1 cellular context compared by ENCODE assay signal in the genomic region with DNA sequence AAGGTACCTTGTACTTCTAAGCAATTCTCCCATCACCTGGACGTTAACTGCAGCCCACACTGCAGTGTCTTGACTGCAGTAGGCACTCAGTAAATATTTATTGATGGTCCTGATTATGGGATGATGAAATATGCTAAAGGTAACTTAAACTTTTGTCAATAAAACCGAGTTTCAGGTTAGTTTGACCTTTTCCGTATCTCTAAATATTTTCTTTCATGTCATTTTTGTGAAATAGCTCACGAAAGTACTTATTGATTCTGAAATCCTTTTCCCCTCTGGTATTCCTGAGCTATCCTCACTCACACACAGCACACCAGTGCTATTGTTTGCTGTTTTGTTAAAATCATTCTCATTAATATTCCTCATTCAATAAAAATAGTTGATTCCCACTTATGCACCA.
A peak's percentile ranks its signal among the peaks of the same experiment; 100 is the strongest.
TF ChIP-seq lines count a peak whose summit lies in the region.

No MANE protein-coding gene starts in this region.

TF ChIP-seq in HepG2, 621 proteins besides CTCF, POLR2A, EP300 and RAD21 (continued from another document and continues in another):
- TF ChIP-seq USF2 (IDR thresholded peaks at IDR 0.05; ENCODE audit: low read depth, low read length) (no peak), USF2 (CRISPR knock-in tag; IDR thresholded peaks at IDR 0.05; ENCODE audit: borderline replicate concordance) (no peak), NR2F1 (CRISPR knock-in tag; IDR thresholded peaks at IDR 0.05) (peak; percentile 37 to 84; a peak in 3 of 4 replicates), FOXK2 (IDR thresholded peaks at IDR 0.05) (no peak), ZNF773 (CRISPR knock-in tag; IDR thresholded peaks at IDR 0.05; ENCODE audit: borderline replicate concordance) (no peak), RCOR2 (CRISPR knock-in tag; IDR thresholded peaks at IDR 0.05) (peak; percentile 94), ZFAT (CRISPR knock-in tag; conservative IDR thresholded peaks at IDR 0.05) (no peak), HNRNPLL (IDR thresholded peaks at IDR 0.05; ENCODE audit: low read depth, low read length, poor library complexity, severe bottlenecking) (no peak), CENPT (CRISPR knock-in tag; IDR thresholded peaks at IDR 0.05; ENCODE audit: low read depth) (no peak), ARID2 (CRISPR knock-in tag; IDR thresholded peaks at IDR 0.05; ENCODE audit: borderline replicate concordance) (peak; percentile 89; the same call in 1 of the 2 replicates), TBX2 (CRISPR knock-in tag; IDR thresholded peaks at IDR 0.05; ENCODE audit: borderline replicate concordance) (peak; percentile 81), SOX5 (CRISPR knock-in tag; IDR thresholded peaks at IDR 0.05; ENCODE audit: borderline replicate concordance) (peak; percentile 93), ZBTB37 (CRISPR knock-in tag; IDR thresholded peaks at IDR 0.05) (no peak), MEF2D (CRISPR knock-in tag; IDR thresholded peaks at IDR 0.05) (peak; percentile 52; the same call in 1 of the 2 replicates), ZNF746 (CRISPR knock-in tag; IDR thresholded peaks at IDR 0.05) (no peak), ZNF891 (CRISPR knock-in tag; IDR thresholded peaks at IDR 0.05) (no peak), ZNF446 (CRISPR knock-in tag; IDR thresholded peaks at IDR 0.05) (no peak), MYC (CRISPR knock-in tag; IDR thresholded peaks at IDR 0.05; ENCODE audit: borderline replicate concordance) (no peak), ZNF550 (CRISPR knock-in tag; IDR thresholded peaks at IDR 0.05; ENCODE audit: borderline replicate concordance) (no peak), RBAK (CRISPR knock-in tag; IDR thresholded peaks at IDR 0.05) (no peak), MIXL1 (CRISPR knock-in tag; IDR thresholded peaks at IDR 0.05) (peak; percentile 99), NFIC (IDR thresholded peaks at IDR 0.05; ENCODE audit: low read length) (peak; percentile 92), ZNF501 (CRISPR knock-in tag; IDR thresholded peaks at IDR 0.05) (no peak), NR1H2 (CRISPR knock-in tag; IDR thresholded peaks at IDR 0.05; ENCODE audit: borderline replicate concordance, low read depth) (no peak), KDM1A (CRISPR knock-in tag; IDR thresholded peaks at IDR 0.05) (0 out of 2 replicates have a peak, but pooled peaks have one; percentile 45), ZFP37 (CRISPR knock-in tag; IDR thresholded peaks at IDR 0.05; ENCODE audit: borderline replicate concordance) (no peak), ZNF670 (CRISPR knock-in tag; IDR thresholded peaks at IDR 0.05; ENCODE audit: borderline replicate concordance) (no peak), AKAP8 (CRISPR knock-in tag; IDR thresholded peaks at IDR 0.05) (no peak), ZNF879 (CRISPR knock-in tag; IDR thresholded peaks at IDR 0.05) (no peak), PRDM4 (CRISPR knock-in tag; IDR thresholded peaks at IDR 0.05; ENCODE audit: borderline replicate concordance) (no peak), ZNF362 (CRISPR knock-in tag; IDR thresholded peaks at IDR 0.05; ENCODE audit: borderline replicate concordance) (no peak), ZNF552 (CRISPR knock-in tag; IDR thresholded peaks at IDR 0.05; ENCODE audit: borderline replicate concordance) (no peak), NBN (conservative IDR thresholded peaks at IDR 0.05) (no peak), SRSF9 (IDR thresholded peaks at IDR 0.05; ENCODE audit: borderline replicate concordance, insufficient read depth, low read depth, low read length, poor library complexity, severe bottlenecking) (no peak), KDM2A (CRISPR knock-in tag; IDR thresholded peaks at IDR 0.05; ENCODE audit: borderline replicate concordance, low read depth) (no peak), SPEN (CRISPR knock-in tag; IDR thresholded peaks at IDR 0.05; ENCODE audit: low read depth) (no peak), KLF13 (CRISPR knock-in tag; IDR thresholded peaks at IDR 0.05) (no peak), CCAR2 (optimal IDR thresholded peaks at IDR 0.05; ENCODE audit: low read depth, low read length) (no peak), CSRNP1 (CRISPR knock-in tag; IDR thresholded peaks at IDR 0.05) (peak; percentile 51; the same call in 1 of the 2 replicates), ATF3 (CRISPR knock-in tag; IDR thresholded peaks at IDR 0.05) (peak; percentile 91), ZNF569 (CRISPR knock-in tag; IDR thresholded peaks at IDR 0.05; ENCODE audit: borderline replicate concordance) (no peak)
- TF ChIP-seq, protein P1, sequence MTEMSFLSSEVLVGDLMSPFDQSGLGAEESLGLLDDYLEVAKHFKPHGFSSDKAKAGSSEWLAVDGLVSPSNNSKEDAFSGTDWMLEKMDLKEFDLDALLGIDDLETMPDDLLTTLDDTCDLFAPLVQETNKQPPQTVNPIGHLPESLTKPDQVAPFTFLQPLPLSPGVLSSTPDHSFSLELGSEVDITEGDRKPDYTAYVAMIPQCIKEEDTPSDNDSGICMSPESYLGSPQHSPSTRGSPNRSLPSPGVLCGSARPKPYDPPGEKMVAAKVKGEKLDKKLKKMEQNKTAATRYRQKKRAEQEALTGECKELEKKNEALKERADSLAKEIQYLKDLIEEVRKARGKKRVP (CRISPR knock-in tag; IDR thresholded peaks at IDR 0.05): peak in 1 of 2 experiments; percentile 96; a peak in 3 of 4 replicates
- TF ChIP-seq, protein P2, sequence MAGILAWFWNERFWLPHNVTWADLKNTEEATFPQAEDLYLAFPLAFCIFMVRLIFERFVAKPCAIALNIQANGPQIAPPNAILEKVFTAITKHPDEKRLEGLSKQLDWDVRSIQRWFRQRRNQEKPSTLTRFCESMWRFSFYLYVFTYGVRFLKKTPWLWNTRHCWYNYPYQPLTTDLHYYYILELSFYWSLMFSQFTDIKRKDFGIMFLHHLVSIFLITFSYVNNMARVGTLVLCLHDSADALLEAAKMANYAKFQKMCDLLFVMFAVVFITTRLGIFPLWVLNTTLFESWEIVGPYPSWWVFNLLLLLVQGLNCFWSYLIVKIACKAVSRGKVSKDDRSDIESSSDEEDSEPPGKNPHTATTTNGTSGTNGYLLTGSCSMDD (CRISPR knock-in tag; IDR thresholded peaks at IDR 0.05): no peak
- TF ChIP-seq, protein P3, sequence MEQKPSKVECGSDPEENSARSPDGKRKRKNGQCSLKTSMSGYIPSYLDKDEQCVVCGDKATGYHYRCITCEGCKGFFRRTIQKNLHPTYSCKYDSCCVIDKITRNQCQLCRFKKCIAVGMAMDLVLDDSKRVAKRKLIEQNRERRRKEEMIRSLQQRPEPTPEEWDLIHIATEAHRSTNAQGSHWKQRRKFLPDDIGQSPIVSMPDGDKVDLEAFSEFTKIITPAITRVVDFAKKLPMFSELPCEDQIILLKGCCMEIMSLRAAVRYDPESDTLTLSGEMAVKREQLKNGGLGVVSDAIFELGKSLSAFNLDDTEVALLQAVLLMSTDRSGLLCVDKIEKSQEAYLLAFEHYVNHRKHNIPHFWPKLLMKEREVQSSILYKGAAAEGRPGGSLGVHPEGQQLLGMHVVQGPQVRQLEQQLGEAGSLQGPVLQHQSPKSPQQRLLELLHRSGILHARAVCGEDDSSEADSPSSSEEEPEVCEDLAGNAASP (CRISPR knock-in tag; IDR thresholded peaks at IDR 0.05; ENCODE audit: borderline replicate concordance): peak; percentile 96
- TF ChIP-seq, protein P4, sequence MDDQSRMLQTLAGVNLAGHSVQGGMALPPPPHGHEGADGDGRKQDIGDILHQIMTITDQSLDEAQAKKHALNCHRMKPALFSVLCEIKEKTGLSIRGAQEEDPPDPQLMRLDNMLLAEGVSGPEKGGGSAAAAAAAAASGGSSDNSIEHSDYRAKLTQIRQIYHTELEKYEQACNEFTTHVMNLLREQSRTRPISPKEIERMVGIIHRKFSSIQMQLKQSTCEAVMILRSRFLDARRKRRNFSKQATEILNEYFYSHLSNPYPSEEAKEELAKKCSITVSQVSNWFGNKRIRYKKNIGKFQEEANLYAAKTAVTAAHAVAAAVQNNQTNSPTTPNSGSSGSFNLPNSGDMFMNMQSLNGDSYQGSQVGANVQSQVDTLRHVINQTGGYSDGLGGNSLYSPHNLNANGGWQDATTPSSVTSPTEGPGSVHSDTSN (CRISPR knock-in tag; IDR thresholded peaks at IDR 0.05; ENCODE audit: borderline replicate concordance): no peak
- TF ChIP-seq, protein P5, sequence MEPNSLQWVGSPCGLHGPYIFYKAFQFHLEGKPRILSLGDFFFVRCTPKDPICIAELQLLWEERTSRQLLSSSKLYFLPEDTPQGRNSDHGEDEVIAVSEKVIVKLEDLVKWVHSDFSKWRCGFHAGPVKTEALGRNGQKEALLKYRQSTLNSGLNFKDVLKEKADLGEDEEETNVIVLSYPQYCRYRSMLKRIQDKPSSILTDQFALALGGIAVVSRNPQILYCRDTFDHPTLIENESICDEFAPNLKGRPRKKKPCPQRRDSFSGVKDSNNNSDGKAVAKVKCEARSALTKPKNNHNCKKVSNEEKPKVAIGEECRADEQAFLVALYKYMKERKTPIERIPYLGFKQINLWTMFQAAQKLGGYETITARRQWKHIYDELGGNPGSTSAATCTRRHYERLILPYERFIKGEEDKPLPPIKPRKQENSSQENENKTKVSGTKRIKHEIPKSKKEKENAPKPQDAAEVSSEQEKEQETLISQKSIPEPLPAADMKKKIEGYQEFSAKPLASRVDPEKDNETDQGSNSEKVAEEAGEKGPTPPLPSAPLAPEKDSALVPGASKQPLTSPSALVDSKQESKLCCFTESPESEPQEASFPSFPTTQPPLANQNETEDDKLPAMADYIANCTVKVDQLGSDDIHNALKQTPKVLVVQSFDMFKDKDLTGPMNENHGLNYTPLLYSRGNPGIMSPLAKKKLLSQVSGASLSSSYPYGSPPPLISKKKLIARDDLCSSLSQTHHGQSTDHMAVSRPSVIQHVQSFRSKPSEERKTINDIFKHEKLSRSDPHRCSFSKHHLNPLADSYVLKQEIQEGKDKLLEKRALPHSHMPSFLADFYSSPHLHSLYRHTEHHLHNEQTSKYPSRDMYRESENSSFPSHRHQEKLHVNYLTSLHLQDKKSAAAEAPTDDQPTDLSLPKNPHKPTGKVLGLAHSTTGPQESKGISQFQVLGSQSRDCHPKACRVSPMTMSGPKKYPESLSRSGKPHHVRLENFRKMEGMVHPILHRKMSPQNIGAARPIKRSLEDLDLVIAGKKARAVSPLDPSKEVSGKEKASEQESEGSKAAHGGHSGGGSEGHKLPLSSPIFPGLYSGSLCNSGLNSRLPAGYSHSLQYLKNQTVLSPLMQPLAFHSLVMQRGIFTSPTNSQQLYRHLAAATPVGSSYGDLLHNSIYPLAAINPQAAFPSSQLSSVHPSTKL (CRISPR knock-in tag; IDR thresholded peaks at IDR 0.05): peak; percentile 99
